In genomic region chr17:74453665-74454196, GRCh38 we compare ENCODE assay signal across 8 cellular contexts. TPM values are rescaled to one million over a fixed set of nuclear protein-coding genes. Genes with fewer than 3 reads are reported as not detected.
DNase-seq lines count a peak whose midpoint lies in the region; ATAC-seq and FAIRE-seq lines count a peak whose summit lies in the region.

No MANE protein-coding gene starts in this region.

- peak overlapping the region; percentile 100 for H2AFZ ChIP-seq in neuronal stem cell (ENCODE audit: low read length)

- H2BK12ac ChIP-seq in neuronal stem cell (ENCODE audit: low read length) = peak overlapping the region; percentile 88

- peak overlapping the region; percentile 93 for H2BK5ac ChIP-seq in neuronal stem cell (ENCODE audit: low read length)

- H3K36me3 ChIP-seq in neuronal stem cell (replicated peaks in 1 of 2; ENCODE audit: control insufficient read depth in 2 of 2, insufficient read depth in 2 of 2, low read length in 2 of 2) = peaks cover 0 to 3% of the 10 kb centered on the region in 2 donors
- H3K36me3 ChIP-seq in aorta (ENCODE audit: control insufficient read depth in 1 of 2, insufficient read depth in 2 of 2, low read length in 1 of 2) = no peaks in the 10 kb centered on the region

- H2BK15ac ChIP-seq in neuronal stem cell (ENCODE audit: low read length) = peak overlapping the region; percentile 83

- H3K4ac ChIP-seq in neuronal stem cell (ENCODE audit: low read length) = no peak overlapping the region

- intact Hi-C loops in aorta (cut with DNase I) = loop anchor here in 1 of 2 donors (2.0 to 5.0 kb wide), 2 partner anchors 23 to 241 kb away; partner anchors contain the start of gene TTYH2

- H3K4me1 ChIP-seq in neuronal stem cell (ENCODE audit: control insufficient read depth in 2 of 2, insufficient read depth in 1 of 2, low read depth in 1 of 2, low read length in 2 of 2) (peaks cover 18 to 22% of the 10 kb centered on the region in 2 donors), aorta (ENCODE audit: control insufficient read depth in 1 of 2, insufficient read depth in 2 of 2, low read length in 2 of 2) (peaks cover 3 to 8% of the 10 kb centered on the region in 2 donors)

- peak overlapping the region in 1 of 2 donors; percentile 69 for H3K4me3 ChIP-seq in neuronal stem cell (ENCODE audit: low read length in 2 of 2)
- peak overlapping the region in 1 of 2 donors; percentile 9 for H3K4me3 ChIP-seq in aorta (ENCODE audit: low read length in 2 of 2)

- peak; percentile 74 for FAIRE-seq in HTR-8/SVneo (lab: Jason Lieb, UNC)

- no peak overlapping the region for H3K23ac ChIP-seq in neuronal stem cell (ENCODE audit: low read depth, low read length, poor library complexity)

- H4K91ac ChIP-seq in neuronal stem cell (ENCODE audit: low read depth, low read length, poor library complexity) = peak overlapping the region; percentile 59

- no peaks in the 10 kb centered on the region for H3K79me1 ChIP-seq in neuronal stem cell (ENCODE audit: low read depth, low read length)

- H3K14ac ChIP-seq in neuronal stem cell (ENCODE audit: low read length) = peak overlapping the region; percentile 58

- DNase-seq in stimulated activated CD4-positive, alpha-beta T cell treated with anti-CD3 and anti-CD28 coated beads, Interleukin-12 subunit alpha, Interleukin-12 subunit beta, amount 100 ng/mL, for 4 hours = peak; percentile 71
- no peak for DNase-seq in stimulated activated CD4-positive, alpha-beta T cell treated with anti-CD3 and anti-CD28 coated beads, Interleukin-4, amount 100 ng/mL, for 1 hour
- DNase-seq in HTR-8/SVneo (ENCODE audit: insufficient read length, low spot score) = peak; percentile 97
- peak; percentile 53 to 56 for DNase-seq in activated CD4-positive, alpha-beta T cell treated with anti-CD3 and anti-CD28 coated beads for 4 hours
- DNase-seq in neuronal stem cell (ENCODE audit: low spot score) = no peak
- DNase-seq in aorta = no peak
- no peak for DNase-seq in amniotic stem cell (lab: John Stamatoyannopoulos, UW)

- peak overlapping the region; percentile 98 for H3K18ac ChIP-seq in neuronal stem cell (ENCODE audit: low read length)

- peak overlapping the region; percentile 53 for H2AK5ac ChIP-seq in neuronal stem cell (ENCODE audit: low read depth, low read length)

- no peak overlapping the region for H4K8ac ChIP-seq in neuronal stem cell (ENCODE audit: low read depth, low read length)

- peak overlapping the region; percentile 72 for H3K9ac ChIP-seq in neuronal stem cell (ENCODE audit: low read depth, low read length, poor library complexity)

- H2BK120ac ChIP-seq in neuronal stem cell (ENCODE audit: low read depth, low read length) = peak overlapping the region; percentile 83

- H3K27me3 ChIP-seq in neuronal stem cell (ENCODE audit: control insufficient read depth in 3 of 3, insufficient read depth in 3 of 3, low read depth in 1 of 3, low read length in 3 of 3) (peaks cover 0 to 32% (median 16%) of the 10 kb centered on the region in 3 experiments), aorta (ENCODE audit: control insufficient read depth in 1 of 2, insufficient read depth in 2 of 2, low read length in 1 of 2) (no peaks in the 10 kb centered on the region)

- WGBS in neuronal stem cell (ENCODE audit: extremely low coverage in 2 of 2, insufficient read length in 2 of 2, insufficient replicate concordance in 1 of 2), 2 donors = no CpG with 5 or more reads among the region's 43 CpGs
- 4 to 5% methylated on average over 26 to 43 of the region's 43 CpGs for WGBS in aorta, 2 donors

- ATAC-seq in esophagus mucosa (peak; percentile 82), aorta (ENCODE audit: low FRiP score) (peak; percentile 55)

- H3K27ac ChIP-seq in neuronal stem cell (replicated peaks; ENCODE audit: low read length) = no peak overlapping the region
- peak overlapping the region in 1 of 2 donors; percentile 64 for H3K27ac ChIP-seq in aorta (ENCODE audit: low read depth in 1 of 2, low read length in 2 of 2)

- peak overlapping the region; percentile 78 for H3K4me2 ChIP-seq in neuronal stem cell (ENCODE audit: insufficient read depth, low read length, poor library complexity, severe bottlenecking)

- H3K9me3 ChIP-seq in neuronal stem cell (replicated peaks in 1 of 2; ENCODE audit: control insufficient read depth in 2 of 2, insufficient read depth in 1 of 2, low read depth in 1 of 2, low read length in 2 of 2) (no peaks in the 10 kb centered on the region), aorta (ENCODE audit: control insufficient read depth, low read length) (no peaks in the 10 kb centered on the region)

RNA-seq across cellular contexts. Expression of gene CD300A, which starts 12.7 kb away (rescaled TPM):
- 0.64 TPM for total RNA-seq in esophagus mucosa
- polyA plus RNA-seq in neuronal stem cell (2013, experiment 1 of 2) = 0.10 TPM
- 0.04 TPM for polyA plus RNA-seq in neuronal stem cell (2013, experiment 2 of 2)
- total RNA-seq in aorta = 10 to 100 TPM; 10.3 to 10.4 TPM
- polyA plus RNA-seq in aorta = 1 to 10 TPM; 2.6 to 9.1 TPM

RNA-seq across cellular contexts. Expression of gene GPRC5C, which starts 21.8 kb away (rescaled TPM):
- total RNA-seq in esophagus mucosa (13.0 TPM), aorta (10 to 100 TPM; 43.6 to 51.7 TPM)
- 39.2 TPM for polyA plus RNA-seq in neuronal stem cell (2013, experiment 1 of 2)
- polyA plus RNA-seq in neuronal stem cell (2013, experiment 2 of 2) = 37.9 TPM
- 10 to 100 TPM; 31.6 to 59.4 TPM for polyA plus RNA-seq in aorta

Comparison
In these comparisons a context has a peak if more than half of its experiments do, and no peak if none do; other contexts are left out.
1. DNase-seq: peak in stimulated activated CD4-positive, alpha-beta T cell treated with anti-CD3 and anti-CD28 coated beads, Interleukin-12 subunit alpha, Interleukin-12 subunit beta, amount 100 ng/mL, for 4 hours (single experiment), HTR-8/SVneo (single experiment) and activated CD4-positive, alpha-beta T cell treated with anti-CD3 and anti-CD28 coated beads for 4 hours (2 of 2); none in stimulated activated CD4-positive, alpha-beta T cell treated with anti-CD3 and anti-CD28 coated beads, Interleukin-4, amount 100 ng/mL, for 1 hour (single experiment), neuronal stem cell (single experiment), aorta (0 of 2) and amniotic stem cell (single experiment).